1 cellular context compared by ENCODE assay signal in the genomic region with DNA sequence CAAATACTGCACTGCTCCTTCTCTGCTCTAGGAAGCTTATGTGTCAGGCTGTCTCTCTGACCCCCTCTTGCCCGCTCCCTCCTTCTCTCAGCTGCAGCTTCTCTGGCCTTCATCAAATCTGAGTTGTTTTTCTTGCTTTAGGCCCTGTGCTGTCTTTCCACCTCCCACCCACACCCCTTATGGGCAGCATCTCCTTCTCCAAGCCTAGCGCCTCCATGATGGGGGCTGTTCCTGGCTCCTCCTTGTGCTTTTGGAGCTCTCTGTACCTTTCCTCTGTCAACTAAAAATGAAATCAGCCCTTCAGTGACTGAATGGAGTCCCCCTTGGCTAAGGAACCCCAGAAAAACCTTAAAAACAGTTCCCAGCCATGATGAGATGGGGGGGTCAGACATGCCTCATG.
TF ChIP-seq lines count a peak whose summit lies in the region.

No MANE protein-coding gene starts in this region.

TF ChIP-seq in K562, 482 proteins besides CTCF, POLR2A, EP300 and RAD21:
- TF ChIP-seq, protein P1, sequence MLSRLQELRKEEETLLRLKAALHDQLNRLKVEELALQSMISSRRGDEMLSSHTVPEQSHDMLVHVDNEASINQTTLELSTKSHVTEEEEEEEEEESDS (CRISPR knock-in tag; IDR thresholded peaks at IDR 0.05): no peak
- no peak for TF ChIP-seq SIN3A (IDR thresholded peaks at IDR 0.05; ENCODE audit: borderline replicate concordance in 2 of 2, control insufficient read depth in 1 of 2, low read depth in 2 of 2, low read length in 2 of 2)
- TF ChIP-seq, protein P2, sequence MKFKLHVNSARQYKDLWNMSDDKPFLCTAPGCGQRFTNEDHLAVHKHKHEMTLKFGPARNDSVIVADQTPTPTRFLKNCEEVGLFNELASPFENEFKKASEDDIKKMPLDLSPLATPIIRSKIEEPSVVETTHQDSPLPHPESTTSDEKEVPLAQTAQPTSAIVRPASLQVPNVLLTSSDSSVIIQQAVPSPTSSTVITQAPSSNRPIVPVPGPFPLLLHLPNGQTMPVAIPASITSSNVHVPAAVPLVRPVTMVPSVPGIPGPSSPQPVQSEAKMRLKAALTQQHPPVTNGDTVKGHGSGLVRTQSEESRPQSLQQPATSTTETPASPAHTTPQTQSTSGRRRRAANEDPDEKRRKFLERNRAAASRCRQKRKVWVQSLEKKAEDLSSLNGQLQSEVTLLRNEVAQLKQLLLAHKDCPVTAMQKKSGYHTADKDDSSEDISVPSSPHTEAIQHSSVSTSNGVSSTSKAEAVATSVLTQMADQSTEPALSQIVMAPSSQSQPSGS (CRISPR knock-in tag; IDR thresholded peaks at IDR 0.05): no peak
- TF ChIP-seq NFXL1 (CRISPR knock-in tag; IDR thresholded peaks at IDR 0.05): no peak
- no peak for TF ChIP-seq HNRNPK (IDR thresholded peaks at IDR 0.05; ENCODE audit: low read depth, low read length, poor library complexity, severe bottlenecking)
